ENCODE assay signal across 35 cellular contexts in genomic region chr5:176444742-176445141, GRCh38.
"Had no signal": no experiment of that assay in that cellular context is flagged by ENCODE, and none has a peak within 500 bp of the region (broad histone marks: within the 10 kb centered on the region; RNA-seq: fewer than 3 reads in every experiment).

No MANE protein-coding gene starts in this region.

- H3K27me3 ChIP-seq: MG63 had no signal

- H3K4me3 ChIP-seq: MG63 had no signal

- H3K9me3 ChIP-seq: MG63 had no signal

- DNase-seq: Karpas-422, Kasumi-1, MG63, MM.1S, MV-4-11, NCI-H1048, NCI-H1092, NCI-H1092 treated with DMSO at 0.1 percent for 48 hours, NCI-H1105, NCI-H1105 treated with DMSO at 0.1 percent for 48 hours, NCI-H1417, NCI-H1417 treated with DMSO at 0.1 percent for 48 hours, NCI-H1436, NCI-H1436 treated with DMSO at 0.1 percent for 48 hours, NCI-H146, NCI-H1694, NCI-H1694 treated with DMSO at 0.1 percent for 48 hours, NCI-H187, NCI-H187 treated with DMSO at 0.1 percent for 48 hours, NCI-H1930, NCI-H2029, NCI-H2029 treated with DMSO at 0.1 percent for 48 hours, NCI-H2081, NCI-H2081 treated with DMSO at 0.1 percent for 48 hours, NCI-H2107, NCI-H2171, NCI-H2171 treated with DMSO at 0.1 percent for 48 hours, NCI-H2227 treated with DMSO at 0.1 percent for 48 hours, NCI-H226, NCI-H345, NCI-H446, NCI-H446 treated with DMSO at 0.1 percent for 48 hours, NCI-H510A, NCI-H510A treated with DMSO at 0.1 percent for 48 hours, NCI-H524 had no signal
